Comparison of ENCODE assay signal across 9 cellular contexts in the genomic region with DNA sequence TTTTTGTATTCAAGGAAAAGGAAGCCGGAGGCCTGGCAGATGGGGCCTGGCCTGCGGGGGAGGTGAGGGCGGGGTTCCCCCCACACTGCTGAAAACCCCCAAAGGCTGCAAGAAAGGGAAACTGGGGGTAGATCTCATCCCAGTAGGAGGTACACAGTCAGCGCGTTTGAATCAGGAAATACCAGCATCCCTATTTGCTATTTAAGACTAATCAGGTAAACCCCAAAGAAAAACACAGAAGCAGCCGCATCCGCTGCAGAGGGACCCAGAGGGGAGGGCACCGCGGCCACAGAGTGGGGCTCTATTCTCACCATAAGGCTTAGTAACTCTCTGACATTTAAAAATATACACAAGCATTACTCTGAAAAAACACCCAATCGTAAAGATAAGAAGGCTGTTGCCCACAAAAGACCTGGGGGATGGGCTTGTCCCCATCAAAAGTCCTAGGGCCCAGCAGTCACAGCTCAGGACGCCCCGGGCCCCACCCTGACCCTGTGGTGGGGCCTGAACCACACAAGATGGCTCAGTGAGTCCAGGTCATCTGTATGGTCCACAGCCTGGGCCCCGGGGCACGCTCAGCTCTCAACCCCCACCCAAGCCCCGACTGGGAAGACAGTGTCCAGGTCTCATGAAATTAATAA. TPM values are rescaled to one million over a fixed set of nuclear protein-coding genes. Genes with fewer than 3 reads are reported as not detected.
DNase-seq lines count a peak whose midpoint lies in the region; ATAC-seq and TF ChIP-seq lines count a peak whose summit lies in the region.
"Had no signal": no experiment of that assay in that cellular context is flagged by ENCODE, and none has a peak within 500 bp of the region (broad histone marks: within the 10 kb centered on the region; RNA-seq: fewer than 3 reads in every experiment).

No MANE protein-coding gene starts in this region.

- H3K36me3 Mint-ChIP-seq in CD8-positive, alpha-beta T cell, result no peaks in the 10 kb centered on the region
- H3K36me3 Mint-ChIP-seq in naive thymus-derived CD4-positive, alpha-beta T cell, result peaks cover 0 to 3% (median 0%) of the 10 kb centered on the region in 5 donors

- POLR2A ChIA-PET in CD8-positive, alpha-beta T cell (lab: Charles Lee), result interaction anchor here (0.9 kb wide), 1 partner anchor 79 kb away, joined by 3 read pairs; the partner anchor contains the start of gene PPDPF
- POLR2A ChIA-PET in naive thymus-derived CD4-positive, alpha-beta T cell (lab: Charles Lee), result no interaction called here

- H3K36me3 ChIP-seq in CD8-positive, alpha-beta T cell (ENCODE audit: insufficient read depth, low read length), result no peaks in the 10 kb centered on the region
- no peaks in the 10 kb centered on the region for H3K36me3 ChIP-seq in naive thymus-derived CD4-positive, alpha-beta T cell (ENCODE audit: control insufficient read depth in 2 of 3, insufficient read depth in 3 of 3, low read length in 3 of 3)

- no peaks in the 10 kb centered on the region for H3K27me3 Mint-ChIP-seq in CD8-positive, alpha-beta T cell (ENCODE audit: low read depth)
- H3K27me3 Mint-ChIP-seq in naive thymus-derived CD4-positive, alpha-beta T cell, result peaks cover 0 to 6% (median 0%) of the 10 kb centered on the region in 5 donors

- no peak overlapping the region for H3K27ac ChIP-seq in CD8-positive, alpha-beta T cell (ENCODE audit: low read depth, low read length)
- no peak overlapping the region for H3K27ac ChIP-seq in naive thymus-derived CD4-positive, alpha-beta T cell (ENCODE audit: low read depth, low read length)

- DNase-seq in CD8-positive, alpha-beta T cell, result peak in 6 of 7 experiments; percentile 18 to 64 (median 38)
- DNase-seq in GM20000 (ENCODE audit: low spot score), result peak; percentile 80
- DNase-seq in activated CD8-positive, alpha-beta memory T cell treated with anti-CD3 and anti-CD28 coated beads for 24 hours, result peak; percentile 68
- peak in 5 of 9 donors; percentile 18 to 35 (median 25) for DNase-seq in naive thymus-derived CD4-positive, alpha-beta T cell
- no peak for DNase-seq in sciatic nerve (ENCODE audit: low spot score)
- DNase-seq in inferior parietal cortex (ENCODE audit: extremely low spot score), result no peak
- DNase-seq in NCI-H526 (lab: John Stamatoyannopoulos, UW), result no peak
- no peak for DNase-seq in COLO668 (lab: John Stamatoyannopoulos, UW; ENCODE audit: unreplicated experiment)

- CTCF ChIA-PET in CD8-positive, alpha-beta T cell (lab: Charles Lee), result interaction anchor here (0.6 kb wide), 1 partner anchor 8 kb away, joined by 4 read pairs; no protein-coding TSS in a partner anchor
- CTCF ChIA-PET in naive thymus-derived CD4-positive, alpha-beta T cell (lab: Charles Lee), result no interaction called here

- intact Hi-C loops in CD8-positive, alpha-beta T cell (cut with DNase I, micrococcal nuclease), result no loop called here
- intact Hi-C loops in naive thymus-derived CD4-positive, alpha-beta T cell (cut with micrococcal nuclease), result loop anchor here in 1 of 2 donors (5.0 kb wide), 1 partner anchor 266 kb away; the partner anchor contains the start of genes ARFRP1 and ZGPAT
- intact Hi-C loops in sciatic nerve (cut with DNase I), result no loop called here

- H3K9me3 Mint-ChIP-seq in CD8-positive, alpha-beta T cell, result no peaks in the 10 kb centered on the region
- H3K9me3 Mint-ChIP-seq in naive thymus-derived CD4-positive, alpha-beta T cell, result peaks cover 0 to 12% (median 0%) of the 10 kb centered on the region in 11 donors

- peak overlapping the region; percentile 23 for H3K4me3 ChIP-seq in CD8-positive, alpha-beta T cell (ENCODE audit: low read depth, low read length)
- no peak overlapping the region for H3K4me3 ChIP-seq in naive thymus-derived CD4-positive, alpha-beta T cell (ENCODE audit: low read length)
- H3K4me3 ChIP-seq: GM23338 had no signal

- no peak for TF ChIP-seq CTCF in CD8-positive, alpha-beta T cell (IDR thresholded peaks at IDR 0.05)
- TF ChIP-seq CTCF in GM20000 (IDR thresholded peaks at IDR 0.05; ENCODE audit: extremely low read depth, missing control alignments), result no peak

- peaks cover 15% of the 10 kb centered on the region for H3K4me1 Mint-ChIP-seq in CD8-positive, alpha-beta T cell (ENCODE audit: low read depth)
- peaks cover 9 to 22% (median 14%) of the 10 kb centered on the region in 7 donors for H3K4me1 Mint-ChIP-seq in naive thymus-derived CD4-positive, alpha-beta T cell

- H3K27ac Mint-ChIP-seq in CD8-positive, alpha-beta T cell, result peak overlapping the region; percentile 61
- H3K27ac Mint-ChIP-seq in naive thymus-derived CD4-positive, alpha-beta T cell, result peak overlapping the region in 7 of 9 donors; percentile 11 to 80 (median 61)
- H3K27ac Mint-ChIP-seq: GM23338 had no signal

- no peaks in the 10 kb centered on the region for H3K9me3 ChIP-seq in CD8-positive, alpha-beta T cell (ENCODE audit: low read length)
- no peaks in the 10 kb centered on the region for H3K9me3 ChIP-seq in naive thymus-derived CD4-positive, alpha-beta T cell (ENCODE audit: control insufficient read depth in 2 of 3, low read length in 3 of 3)

- ATAC-seq in CD8-positive, alpha-beta T cell, result peak; percentile 71
- peak; percentile 45 for ATAC-seq in naive thymus-derived CD4-positive, alpha-beta T cell
- no peak for ATAC-seq in sciatic nerve

- peak overlapping the region; percentile 62 for H3K4me3 Mint-ChIP-seq in CD8-positive, alpha-beta T cell
- peak overlapping the region in 9 of 10 donors; percentile 51 to 81 (median 65) for H3K4me3 Mint-ChIP-seq in naive thymus-derived CD4-positive, alpha-beta T cell
- H3K4me3 Mint-ChIP-seq: GM23338 had no signal

- no peaks in the 10 kb centered on the region for H3K27me3 ChIP-seq in CD8-positive, alpha-beta T cell (ENCODE audit: insufficient read depth, low read length)
- H3K27me3 ChIP-seq in naive thymus-derived CD4-positive, alpha-beta T cell (ENCODE audit: control insufficient read depth in 2 of 2, insufficient read depth in 2 of 2, low read length in 2 of 2), result no peaks in the 10 kb centered on the region

- peaks cover 17% of the 10 kb centered on the region for H3K4me1 ChIP-seq in CD8-positive, alpha-beta T cell (ENCODE audit: insufficient read depth, low read length)
- H3K4me1 ChIP-seq in naive thymus-derived CD4-positive, alpha-beta T cell (ENCODE audit: control insufficient read depth in 2 of 2, insufficient read depth in 2 of 2, low read length in 2 of 2), result peaks cover 16 to 17% of the 10 kb centered on the region in 2 donors

RNA-seq across cellular contexts. Expression of gene KCNQ2, which starts 31.2 kb away (rescaled TPM):
- total RNA-seq in CD8-positive, alpha-beta T cell, result not detected
- total RNA-seq in naive thymus-derived CD4-positive, alpha-beta T cell, result under 1 TPM in 3 of 5 experiments, not detected in 2; 0.27 to 0.72 (median 0.30) TPM
- not detected for polyA plus RNA-seq in naive thymus-derived CD4-positive, alpha-beta T cell
- total RNA-seq in sciatic nerve, result not detected

RNA-seq across cellular contexts. Expression of gene EEF1A2, which starts 57.6 kb away (rescaled TPM):
- under 1 TPM; 0.42 to 0.81 TPM for total RNA-seq in CD8-positive, alpha-beta T cell
- total RNA-seq in naive thymus-derived CD4-positive, alpha-beta T cell, result 1 to 10 TPM in 2 of 5 experiments, under 1 TPM in 2, not detected in 1; 0.11 to 1.5 (median 0.92) TPM
- under 1 TPM in 1 of 2 donors, not detected in 1; 0.08 TPM for polyA plus RNA-seq in naive thymus-derived CD4-positive, alpha-beta T cell
- 0.45 TPM for total RNA-seq in sciatic nerve

Comparison
In these comparisons a context has a peak if more than half of its experiments do, and no peak if none do; other contexts are left out.
1. DNase-seq: peak in CD8-positive, alpha-beta T cell (6 of 7), GM20000 (single experiment), activated CD8-positive, alpha-beta memory T cell treated with anti-CD3 and anti-CD28 coated beads for 24 hours (single experiment) and naive thymus-derived CD4-positive, alpha-beta T cell (5 of 9); none in sciatic nerve (single experiment), inferior parietal cortex (single experiment), NCI-H526 (0 of 2) and COLO668 (single experiment).